20 cellular contexts compared by ENCODE assay signal in the genomic region with DNA sequence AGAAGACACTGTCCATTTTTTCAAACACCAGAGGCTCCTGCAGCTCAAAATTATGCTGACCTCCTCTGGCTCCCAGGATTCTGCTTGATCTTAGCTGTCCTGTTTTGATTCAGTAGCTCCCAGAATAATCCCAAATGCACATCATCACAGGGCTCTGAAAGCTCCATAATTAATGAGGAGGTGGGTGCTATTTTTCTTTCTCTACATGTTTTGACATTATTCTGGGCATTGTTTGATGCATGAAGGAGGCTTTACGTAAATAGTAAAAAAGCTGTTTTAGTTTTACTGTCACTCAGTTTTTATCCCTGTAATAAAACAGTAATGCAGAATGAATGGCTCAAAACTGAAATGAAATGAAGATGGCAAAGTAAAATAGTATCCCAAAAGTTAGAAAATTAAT.
"Had no signal": no experiment of that assay in that cellular context is flagged by ENCODE, and none has a peak within 500 bp of the region (broad histone marks: within the 10 kb centered on the region; RNA-seq: fewer than 3 reads in every experiment).

No MANE protein-coding gene starts in this region.

- DNase-seq: stimulated activated CD4-positive, alpha-beta T cell treated with anti-CD3 and anti-CD28 coated beads, Interleukin-2, amount 100 ng/mL, for 48 hours; stimulated activated CD4-positive, alpha-beta T cell treated with anti-CD3 and anti-CD28 coated beads, Interleukin-4, amount 100 ng/mL, for 1 hour; stimulated activated CD4-positive, alpha-beta T cell treated with anti-CD3 and anti-CD28 coated beads, Interleukin-4, amount 100 ng/mL, for 24 hours; stimulated activated CD4-positive, alpha-beta T cell treated with anti-CD3 and anti-CD28 coated beads, Interleukin-4, amount 100 ng/mL, for 4 hours; stimulated activated CD8-positive, alpha-beta memory T cell treated with anti-CD3 and anti-CD28 coated beads, Interleukin-4, amount 100 ng/mL, for 48 hours; stimulated activated naive B cell treated with anti-CD40 and anti-IgM and Interleukin-4, amounts not matched to agents 10 μg/mL and 1 μg/mL and 100 μg/mL, for 72 hours; stimulated activated naive CD4-positive, alpha-beta T cell; stimulated activated naive CD4-positive, alpha-beta T cell treated with Interleukin-2 at 50 U/mL for 16 hours; stimulated activated naive CD8-positive, alpha-beta T cell treated with anti-CD3 and anti-CD28 coated beads, Interleukin-15, amount 100 ng/mL, for 72 hours; stimulated activated naive CD8-positive, alpha-beta T cell treated with anti-CD3 and anti-CD28 coated beads, Interleukin-15, Interleukin-2, amounts not matched to agents 100 U/mL and 50 U/mL, for 24 hours; stomach; substantia nigra; testis; thyroid gland; tibial artery; transverse colon; trophoblast cell; upper lobe of left lung; upper lobe of right lung; uterus had no signal
